Comparison of ENCODE assay signal across 10 cellular contexts in genomic region chr22:19765477-19766234, GRCh38. TPM values are rescaled to one million over a fixed set of nuclear protein-coding genes. Genes with fewer than 3 reads are reported as not detected.
DNase-seq lines count a peak whose midpoint lies in the region; ATAC-seq and TF ChIP-seq lines count a peak whose summit lies in the region.
"Had no signal": no experiment of that assay in that cellular context is flagged by ENCODE, and none has a peak within 500 bp of the region (broad histone marks: within the 10 kb centered on the region; RNA-seq: fewer than 3 reads in every experiment).

No MANE protein-coding gene starts in this region.

- intact Hi-C loops in activated CD8-positive, alpha-beta T cell treated with anti-CD3 and anti-CD28 coated beads for 36 hours (cut with micrococcal nuclease), result no loop called here

- no peak for DNase-seq in activated naive CD8-positive, alpha-beta T cell treated with anti-CD3 and anti-CD28 coated beads for 36 hours
- no peak for DNase-seq in activated CD8-positive, alpha-beta T cell treated with anti-CD3 and anti-CD28 coated beads for 36 hours
- DNase-seq in type B pancreatic cell (ENCODE audit: extremely low spot score, unreplicated experiment), result no peak
- DNase-seq in KG1 (lab: John Stamatoyannopoulos, UW), result no peak
- DNase-seq in NCI-H2196 treated with DMSO at 0.1 percent for 48 hours (lab: John Stamatoyannopoulos, UW; ENCODE audit: unreplicated experiment), result no peak
- DNase-seq: NCI-H82 had no signal

- POLR2A ChIA-PET in activated CD8-positive, alpha-beta T cell treated with anti-CD3 and anti-CD28 coated beads for 36 hours (lab: Charles Lee), result no interaction called here

- no peak for TF ChIP-seq CTCF in activated CD8-positive, alpha-beta T cell treated with anti-CD3 and anti-CD28 coated beads for 36 hours (IDR thresholded peaks at IDR 0.05)
- no peak for TF ChIP-seq CTCF in type B pancreatic cell (conservative IDR thresholded peaks at IDR 0.05)

- no peaks in the 10 kb centered on the region for H3K9me3 Mint-ChIP-seq in activated naive CD8-positive, alpha-beta T cell (ENCODE audit: low read depth)
- H3K9me3 Mint-ChIP-seq in activated naive CD8-positive, alpha-beta T cell treated with anti-CD3 and anti-CD28 coated beads for 36 hours, result no peaks in the 10 kb centered on the region
- no peaks in the 10 kb centered on the region for H3K9me3 Mint-ChIP-seq in activated CD8-positive, alpha-beta T cell treated with anti-CD3 and anti-CD28 coated beads for 36 hours
- no peaks in the 10 kb centered on the region for H3K9me3 Mint-ChIP-seq in type B pancreatic cell

- ATAC-seq in activated CD8-positive, alpha-beta T cell treated with anti-CD3 and anti-CD28 coated beads for 36 hours, result peak; percentile 13
- ATAC-seq in HG03342 (IDR thresholded peaks at IDR 0.05; ENCODE audit: unreplicated experiment), result no peak
- ATAC-seq: gastroesophageal sphincter had no signal

- CTCF ChIA-PET in activated CD8-positive, alpha-beta T cell treated with anti-CD3 and anti-CD28 coated beads for 36 hours (lab: Charles Lee), result interaction anchor here (1.0 to 2.0 kb wide), 4 partner anchors 35 to 145 kb away, joined by 3 to 7 read pairs (median 4); no protein-coding TSS in a partner anchor

- no peak overlapping the region for H3K27ac Mint-ChIP-seq in activated naive CD8-positive, alpha-beta T cell
- H3K27ac Mint-ChIP-seq in activated naive CD8-positive, alpha-beta T cell treated with anti-CD3 and anti-CD28 coated beads for 36 hours, result no peak overlapping the region
- H3K27ac Mint-ChIP-seq in activated CD8-positive, alpha-beta T cell treated with anti-CD3 and anti-CD28 coated beads for 36 hours, result no peak overlapping the region
- no peak overlapping the region for H3K27ac Mint-ChIP-seq in type B pancreatic cell

- no peaks in the 10 kb centered on the region for H3K9me3 ChIP-seq in iPS-18c (ENCODE audit: control insufficient read depth, insufficient read depth, low read length)
- H3K9me3 ChIP-seq: gastroesophageal sphincter had no signal

- H3K27me3 Mint-ChIP-seq in activated naive CD8-positive, alpha-beta T cell, result peaks cover 23% of the 10 kb centered on the region
- H3K27me3 Mint-ChIP-seq in activated naive CD8-positive, alpha-beta T cell treated with anti-CD3 and anti-CD28 coated beads for 36 hours, result peaks cover 79% of the 10 kb centered on the region
- H3K27me3 Mint-ChIP-seq in activated CD8-positive, alpha-beta T cell treated with anti-CD3 and anti-CD28 coated beads for 36 hours, result peaks cover 53% of the 10 kb centered on the region
- peaks cover 78% of the 10 kb centered on the region for H3K27me3 Mint-ChIP-seq in type B pancreatic cell

- peak overlapping the region; percentile 75 for H3K4me3 Mint-ChIP-seq in activated naive CD8-positive, alpha-beta T cell
- no peak overlapping the region for H3K4me3 Mint-ChIP-seq in activated naive CD8-positive, alpha-beta T cell treated with anti-CD3 and anti-CD28 coated beads for 36 hours
- H3K4me3 Mint-ChIP-seq in activated CD8-positive, alpha-beta T cell treated with anti-CD3 and anti-CD28 coated beads for 36 hours, result peak overlapping the region; percentile 55
- peak overlapping the region; percentile 78 for H3K4me3 Mint-ChIP-seq in type B pancreatic cell

- peaks cover 13% of the 10 kb centered on the region for H3K4me1 Mint-ChIP-seq in activated naive CD8-positive, alpha-beta T cell (ENCODE audit: low read depth)
- H3K4me1 Mint-ChIP-seq in activated naive CD8-positive, alpha-beta T cell treated with anti-CD3 and anti-CD28 coated beads for 36 hours, result peaks cover 7% of the 10 kb centered on the region
- peaks cover 14% of the 10 kb centered on the region for H3K4me1 Mint-ChIP-seq in activated CD8-positive, alpha-beta T cell treated with anti-CD3 and anti-CD28 coated beads for 36 hours (ENCODE audit: low read depth)
- peaks cover 8% of the 10 kb centered on the region for H3K4me1 Mint-ChIP-seq in type B pancreatic cell (ENCODE audit: unreplicated experiment)

- peak overlapping the region; percentile 21 for H3K4me3 ChIP-seq in iPS-18c (ENCODE audit: insufficient read depth, low read depth, low read length)

- no peaks in the 10 kb centered on the region for H3K36me3 Mint-ChIP-seq in activated naive CD8-positive, alpha-beta T cell
- H3K36me3 Mint-ChIP-seq in activated naive CD8-positive, alpha-beta T cell treated with anti-CD3 and anti-CD28 coated beads for 36 hours, result no peaks in the 10 kb centered on the region
- H3K36me3 Mint-ChIP-seq in activated CD8-positive, alpha-beta T cell treated with anti-CD3 and anti-CD28 coated beads for 36 hours (ENCODE audit: low read depth), result no peaks in the 10 kb centered on the region
- H3K36me3 Mint-ChIP-seq in type B pancreatic cell, result peaks cover 4% of the 10 kb centered on the region

RNA-seq across cellular contexts. Expression of gene TBX1, which starts 5.1 kb away (rescaled TPM):
- not detected for total RNA-seq in activated naive CD8-positive, alpha-beta T cell treated with anti-CD3 and anti-CD28 coated beads for 36 hours
- not detected for total RNA-seq in activated CD8-positive, alpha-beta T cell treated with anti-CD3 and anti-CD28 coated beads for 36 hours
- total RNA-seq in type B pancreatic cell (ENCODE audit: low replicate concordance), result 2.4 and 3.4 TPM in 2 replicates

RNA-seq across cellular contexts. Expression of gene GP1BB, which starts 42.3 kb away (rescaled TPM):
- total RNA-seq in activated naive CD8-positive, alpha-beta T cell treated with anti-CD3 and anti-CD28 coated beads for 36 hours, result not detected
- total RNA-seq in activated CD8-positive, alpha-beta T cell treated with anti-CD3 and anti-CD28 coated beads for 36 hours, result not detected
- total RNA-seq in type B pancreatic cell (ENCODE audit: low replicate concordance), result 1.9 and 2.4 TPM in 2 replicates

RNA-seq across cellular contexts. Expression of gene SEPTIN5, which starts 51.4 kb away (rescaled TPM):
- total RNA-seq in activated naive CD8-positive, alpha-beta T cell treated with anti-CD3 and anti-CD28 coated beads for 36 hours, result 1 to 10 TPM; 1.1 to 1.3 TPM
- 1 to 10 TPM; 1.3 to 1.5 TPM for total RNA-seq in activated CD8-positive, alpha-beta T cell treated with anti-CD3 and anti-CD28 coated beads for 36 hours
- total RNA-seq in type B pancreatic cell (ENCODE audit: low replicate concordance), result 45.7 and 54.6 TPM in 2 replicates

Comparison
In these comparisons a context has a peak if more than half of its experiments do, and no peak if none do; other contexts are left out.
1. RNA of gene SEPTIN5, which starts 51.4 kb away (total RNA-seq): 45.7 to 54.6 TPM in type B pancreatic cell; 1.3 to 1.5 TPM in activated CD8-positive, alpha-beta T cell treated with anti-CD3 and anti-CD28 coated beads for 36 hours and 1.1 to 1.3 TPM in activated naive CD8-positive, alpha-beta T cell treated with anti-CD3 and anti-CD28 coated beads for 36 hours; every median in the first group is over 10 times any median in the second.